27 cellular contexts compared by ENCODE assay signal in the genomic region with DNA sequence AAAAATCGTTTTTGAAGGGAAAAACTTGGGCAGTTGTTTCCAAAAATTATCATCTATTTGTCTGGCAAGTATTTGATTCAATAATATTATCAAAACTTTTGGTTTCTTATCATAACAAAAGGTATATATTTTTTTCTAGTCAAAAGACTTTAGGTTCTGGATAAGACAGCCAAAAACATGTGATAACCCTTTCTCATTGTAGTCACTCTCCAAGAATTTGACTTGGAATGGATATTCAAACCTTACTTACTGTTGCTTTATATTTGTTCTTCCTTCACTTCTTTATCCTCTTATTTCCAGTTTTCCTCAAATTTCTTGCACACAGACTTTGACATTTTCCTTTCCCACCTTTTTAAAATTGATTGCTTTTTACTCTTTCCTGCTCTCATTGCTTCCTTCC.
"Had no signal": no experiment of that assay in that cellular context is flagged by ENCODE, and none has a peak within 500 bp of the region (broad histone marks: within the 10 kb centered on the region; RNA-seq: fewer than 3 reads in every experiment).

No MANE protein-coding gene starts in this region.

- H3K4me2 ChIP-seq: smooth muscle cell had no signal

- H3K9me3 ChIP-seq: ascending aorta, gastroesophageal sphincter, mucosa of descending colon, testis, vagina had no signal

- DNase-seq: activated CD4-positive, alpha-beta T cell treated with anti-CD3 and anti-CD28 coated beads for 1 hour; activated gamma-delta T cell treated with Interleukin-2 at 50 U/mL for 16 hours; activated T-cell treated with anti-CD3 and anti-CD28 coated beads, Interleukin-2, amount 50 U/mL, for 1 hour; adrenal gland; brain microvascular endothelial cell; caudate nucleus; dermis blood vessel endothelial cell; effector CD8-positive, alpha-beta T cell; erythroblast; head of caudate nucleus; islet precursor cell; left colon; mesenchymal stem cell; mucosa of descending colon; occipital lobe; stimulated activated CD4-positive, alpha-beta T cell treated with anti-CD3 and anti-CD28 coated beads, Interleukin-4, amount 100 ng/mL, for 1 hour; stimulated activated naive CD4-positive, alpha-beta T cell; T-helper 9 cell; testis; trophoblast cell had no signal

- H3K4me1 ChIP-seq: adrenal gland, ascending aorta, gastroesophageal sphincter, testis, vagina had no signal

- H3K4me1 Mint-ChIP-seq: neural crest cell had no signal

- H3K36me3 ChIP-seq: adrenal gland, ascending aorta, brain microvascular endothelial cell, gastroesophageal sphincter, vagina had no signal

- H3K27ac ChIP-seq: adrenal gland, ascending aorta, brain microvascular endothelial cell, gastroesophageal sphincter, testis, vagina had no signal

- H3K4me3 ChIP-seq: adrenal gland, ascending aorta, gastroesophageal sphincter, mucosa of descending colon, smooth muscle cell, testis, vagina had no signal

- H3K9me3 Mint-ChIP-seq: activated naive CD4-positive, alpha-beta T cell treated with anti-CD3 and anti-CD28 coated beads, Interleukin-2, amount 50 U/mL, for 72 hours had no signal

- H3K27me3 ChIP-seq: adrenal gland, ascending aorta, brain microvascular endothelial cell, gastroesophageal sphincter, testis, vagina had no signal

- H3K27ac Mint-ChIP-seq: activated naive CD4-positive, alpha-beta T cell treated with anti-CD3 and anti-CD28 coated beads, Interleukin-2, amount 50 U/mL, for 72 hours had no signal

- H3K4me3 Mint-ChIP-seq: neural crest cell had no signal

- ATAC-seq: activated naive CD4-positive, alpha-beta T cell treated with anti-CD3 and anti-CD28 coated beads, Interleukin-2, amount 50 U/mL, for 72 hours; gastroesophageal sphincter; left colon; mucosa of descending colon; sciatic nerve had no signal
